18 cellular contexts compared by ENCODE assay signal in the genomic region with DNA sequence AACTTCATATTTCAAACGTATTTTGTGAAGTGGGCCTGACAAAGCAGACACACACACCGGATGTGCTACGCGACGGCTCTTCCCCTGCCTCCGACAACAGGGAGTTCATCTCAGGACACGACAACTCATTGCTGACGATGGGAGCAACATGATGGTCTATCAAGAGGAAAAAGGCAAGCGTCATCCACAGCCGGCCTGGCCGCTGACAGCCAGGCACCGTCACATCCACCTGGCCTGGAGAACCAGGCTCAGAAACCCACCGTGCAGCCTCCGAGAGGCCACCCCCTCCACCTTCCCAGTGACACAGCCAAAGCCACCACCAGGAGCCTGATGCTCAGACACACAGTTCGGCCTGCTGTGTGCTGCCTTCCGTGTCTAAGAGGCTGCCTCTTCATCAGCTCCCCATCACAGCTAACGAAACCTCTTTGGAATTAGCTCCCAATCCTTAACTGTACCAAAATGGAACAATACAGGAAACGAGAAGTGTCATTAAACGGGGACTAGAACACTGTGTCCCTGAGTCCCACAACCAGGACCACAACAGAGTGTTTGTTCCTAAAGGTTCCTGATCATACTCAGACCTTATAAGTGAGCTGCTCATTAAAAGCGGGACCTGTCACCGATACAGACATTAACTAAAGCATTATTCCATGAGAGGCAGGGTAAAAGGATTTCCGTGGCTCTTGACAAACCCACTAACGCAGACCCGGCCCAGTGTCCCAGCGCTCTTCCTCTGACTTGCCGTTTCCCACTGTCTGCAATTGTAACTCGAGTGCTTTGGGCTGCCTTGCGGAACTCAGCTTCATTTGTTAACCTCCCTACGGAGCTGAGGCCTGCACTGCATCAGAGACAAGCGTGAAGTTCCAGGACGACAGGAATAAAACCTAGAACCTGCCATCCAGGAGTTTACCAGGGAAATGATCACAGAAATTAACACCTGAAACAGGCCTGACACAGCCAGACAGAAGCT.
DNase-seq lines count a peak whose midpoint lies in the region; ATAC-seq and TF ChIP-seq lines count a peak whose summit lies in the region.
"Had no signal": no experiment of that assay in that cellular context is flagged by ENCODE, and none has a peak within 500 bp of the region (broad histone marks: within the 10 kb centered on the region; RNA-seq: fewer than 3 reads in every experiment).

No MANE protein-coding gene starts in this region.

- no peak overlapping the region for H3K4me3 ChIP-seq in endodermal cell (ENCODE audit: low read length)
- H3K4me3 ChIP-seq: ascending aorta, GM12878, pancreas had no signal

- no peaks in the 10 kb centered on the region for H3K27me3 ChIP-seq in endodermal cell (ENCODE audit: control insufficient read depth, insufficient read depth, low read length, poor library complexity, severe bottlenecking)
- H3K27me3 ChIP-seq: ascending aorta, pancreas had no signal

- H3K4me1 ChIP-seq in endodermal cell (ENCODE audit: control insufficient read depth, insufficient read depth, low read length) = no peaks in the 10 kb centered on the region
- H3K4me1 ChIP-seq: ascending aorta, pancreas had no signal

- no peak for TF ChIP-seq CTCF in endodermal cell (conservative IDR thresholded peaks at IDR 0.05)

- no peaks in the 10 kb centered on the region for H3K9me3 ChIP-seq in endodermal cell (ENCODE audit: control insufficient read depth, low read length)
- H3K9me3 ChIP-seq: ascending aorta, pancreas, SK-N-SH had no signal

- 90 to 91% methylated on average over 21 to 31 of the region's 31 CpGs for WGBS in endodermal cell (ENCODE audit: insufficient coverage in 1 of 2, insufficient read length in 1 of 2), 2 experiments

- no peaks in the 10 kb centered on the region for H3K27me3 Mint-ChIP-seq in activated naive CD4-positive, alpha-beta T cell treated with anti-CD3 and anti-CD28 coated beads for 36 hours (ENCODE audit: low read depth)
- no peaks in the 10 kb centered on the region for H3K27me3 Mint-ChIP-seq in endodermal cell (ENCODE audit: insufficient read depth)

- H3K9ac ChIP-seq in endodermal cell (ENCODE audit: extremely low read depth, low read length, poor library complexity, severe bottlenecking) = no peak overlapping the region
- H3K9ac ChIP-seq: SK-N-SH had no signal

- no peak for ATAC-seq in stimulated activated effector memory CD8-positive, alpha-beta T cell treated with anti-CD3 and anti-CD28 coated beads, Interleukin-12 subunit alpha, Interleukin-12 subunit beta, amount 100 ng/mL, for 72 hours
- ATAC-seq in HG02623 (IDR thresholded peaks at IDR 0.05; ENCODE audit: unreplicated experiment) (no peak), GM18868 (IDR thresholded peaks at IDR 0.05; ENCODE audit: unreplicated experiment) (no peak)
- ATAC-seq: GM12878, pancreas had no signal

- peak overlapping the region; percentile 6 for H3K27ac Mint-ChIP-seq in activated naive CD4-positive, alpha-beta T cell treated with anti-CD3 and anti-CD28 coated beads for 36 hours
- H3K27ac Mint-ChIP-seq in endodermal cell = peak overlapping the region; percentile 59
- peak overlapping the region; percentile 68 for H3K27ac Mint-ChIP-seq in stimulated activated effector memory CD8-positive, alpha-beta T cell treated with anti-CD3 and anti-CD28 coated beads, Interleukin-12 subunit alpha, Interleukin-12 subunit beta, amount 100 ng/mL, for 72 hours
- H3K27ac Mint-ChIP-seq: activated T-helper 1 cell treated with anti-CD3 and anti-CD28 coated beads, Interleukin-12 subunit alpha, Interleukin-12 subunit beta, Interleukin-2, Interleukin-4 antibody, amounts not matched to agents 30 ng/mL and 10 ng/mL and 1 ng/mL, durations not matched to agents 14 hours and 24 hours and 36 hours had no signal

- H3K36me3 ChIP-seq in endodermal cell (ENCODE audit: control insufficient read depth, insufficient read depth, low read length) = no peaks in the 10 kb centered on the region
- H3K36me3 ChIP-seq: ascending aorta, pancreas had no signal

- intact Hi-C loops in activated naive CD4-positive, alpha-beta T cell treated with anti-CD3 and anti-CD28 coated beads for 36 hours (cut with micrococcal nuclease) = no loop called here

- no peak for DNase-seq in activated naive CD4-positive, alpha-beta T cell treated with anti-CD3 and anti-CD28 coated beads for 36 hours
- DNase-seq in activated naive CD4-positive, alpha-beta T cell (lab: John Stamatoyannopoulos, UW) = no peak
- DNase-seq in endodermal cell (peak; percentile 47), lung microvascular endothelial cell (ENCODE audit: low read depth in 2 of 2) (peak; percentile 75 to 88)
- DNase-seq in stimulated activated effector memory CD8-positive, alpha-beta T cell treated with anti-CD3 and anti-CD28 coated beads, Interleukin-12 subunit alpha, Interleukin-12 subunit beta, amount 100 ng/mL, for 72 hours (ENCODE audit: low spot score in 2 of 2) = no peak
- no peak for DNase-seq in activated CD4-positive, alpha-beta T cell treated with anti-CD3 and anti-CD28 coated beads, Interleukin-2, amount 50 U/mL, for 48 hours
- DNase-seq: 8988T; activated CD4-positive, alpha-beta T cell treated with anti-CD3 and anti-CD28 coated beads, Interleukin-2, amount 50 U/mL, for 4 hours; CD4-positive, CD25-positive, alpha-beta regulatory T cell; EL; NCI-H510A; pancreas; SK-N-SH had no signal

- H3K36me3 Mint-ChIP-seq in activated naive CD4-positive, alpha-beta T cell treated with anti-CD3 and anti-CD28 coated beads for 36 hours (ENCODE audit: low read depth) = peaks cover 42% of the 10 kb centered on the region
- H3K36me3 Mint-ChIP-seq in endodermal cell (ENCODE audit: low read depth) = no peaks in the 10 kb centered on the region
- H3K36me3 Mint-ChIP-seq in stimulated activated effector memory CD8-positive, alpha-beta T cell treated with anti-CD3 and anti-CD28 coated beads, Interleukin-12 subunit alpha, Interleukin-12 subunit beta, amount 100 ng/mL, for 72 hours = peaks cover 30% of the 10 kb centered on the region

- H3K4me1 Mint-ChIP-seq in activated naive CD4-positive, alpha-beta T cell treated with anti-CD3 and anti-CD28 coated beads for 36 hours (ENCODE audit: low read depth) = peaks cover 43% of the 10 kb centered on the region
- H3K4me1 Mint-ChIP-seq in endodermal cell = peaks cover 4% of the 10 kb centered on the region
- H3K4me1 Mint-ChIP-seq in stimulated activated effector memory CD8-positive, alpha-beta T cell treated with anti-CD3 and anti-CD28 coated beads, Interleukin-12 subunit alpha, Interleukin-12 subunit beta, amount 100 ng/mL, for 72 hours = peaks cover 79% of the 10 kb centered on the region

- H3K4me3 Mint-ChIP-seq in activated naive CD4-positive, alpha-beta T cell treated with anti-CD3 and anti-CD28 coated beads for 36 hours = no peak overlapping the region
- no peak overlapping the region for H3K4me3 Mint-ChIP-seq in endodermal cell
- no peak overlapping the region for H3K4me3 Mint-ChIP-seq in stimulated activated effector memory CD8-positive, alpha-beta T cell treated with anti-CD3 and anti-CD28 coated beads, Interleukin-12 subunit alpha, Interleukin-12 subunit beta, amount 100 ng/mL, for 72 hours
- H3K4me3 Mint-ChIP-seq: activated T-helper 1 cell treated with anti-CD3 and anti-CD28 coated beads, Interleukin-12 subunit alpha, Interleukin-12 subunit beta, Interleukin-2, Interleukin-4 antibody, amounts not matched to agents 30 ng/mL and 10 ng/mL and 1 ng/mL, durations not matched to agents 14 hours and 24 hours and 36 hours; CD4-positive, CD25-positive, alpha-beta regulatory T cell had no signal

- H3K27ac ChIP-seq in endodermal cell (ENCODE audit: low read depth, low read length) = no peak overlapping the region
- H3K27ac ChIP-seq: ascending aorta, pancreas had no signal

- CTCF ChIA-PET in activated naive CD4-positive, alpha-beta T cell treated with anti-CD3 and anti-CD28 coated beads for 36 hours (lab: Charles Lee) = interaction anchor here (0.6 kb wide), 1 partner anchor 13 kb away, joined by 3 read pairs; no protein-coding TSS in a partner anchor

- peaks cover 11% of the 10 kb centered on the region for H3K9me3 Mint-ChIP-seq in activated naive CD4-positive, alpha-beta T cell treated with anti-CD3 and anti-CD28 coated beads for 36 hours
- peaks cover 3% of the 10 kb centered on the region for H3K9me3 Mint-ChIP-seq in endodermal cell
- no peaks in the 10 kb centered on the region for H3K9me3 Mint-ChIP-seq in stimulated activated effector memory CD8-positive, alpha-beta T cell treated with anti-CD3 and anti-CD28 coated beads, Interleukin-12 subunit alpha, Interleukin-12 subunit beta, amount 100 ng/mL, for 72 hours

Comparison
In these comparisons a context has a peak if more than half of its experiments do, and no peak if none do; other contexts are left out.
1. DNase-seq: peak in endodermal cell (single experiment) and lung microvascular endothelial cell (2 of 2); none in activated naive CD4-positive, alpha-beta T cell treated with anti-CD3 and anti-CD28 coated beads for 36 hours (single experiment), activated naive CD4-positive, alpha-beta T cell (0 of 4), stimulated activated effector memory CD8-positive, alpha-beta T cell treated with anti-CD3 and anti-CD28 coated beads, Interleukin-12 subunit alpha, Interleukin-12 subunit beta, amount 100 ng/mL, for 72 hours (0 of 2) and activated CD4-positive, alpha-beta T cell treated with anti-CD3 and anti-CD28 coated beads, Interleukin-2, amount 50 U/mL, for 48 hours (0 of 2).
2. H3K27ac Mint-ChIP-seq: peak in every context shown above with its lines; median percentile 68 in stimulated activated effector memory CD8-positive, alpha-beta T cell treated with anti-CD3 and anti-CD28 coated beads, Interleukin-12 subunit alpha, Interleukin-12 subunit beta, amount 100 ng/mL, for 72 hours; 59 in endodermal cell; 6 in activated naive CD4-positive, alpha-beta T cell treated with anti-CD3 and anti-CD28 coated beads for 36 hours.